In genomic region chr17:62085511-62086408, GRCh38 we compare ENCODE assay signal across 16 cellular contexts. TPM values are rescaled to one million over a fixed set of nuclear protein-coding genes. Genes with fewer than 3 reads are reported as not detected.
DNase-seq lines count a peak whose midpoint lies in the region; ATAC-seq and TF ChIP-seq lines count a peak whose summit lies in the region.
"Had no signal": no experiment of that assay in that cellular context is flagged by ENCODE, and none has a peak within 500 bp of the region (broad histone marks: within the 10 kb centered on the region; RNA-seq: fewer than 3 reads in every experiment).

No MANE protein-coding gene starts in this region.

- WGBS in mammary epithelial cell (ENCODE audit: low coverage, missing lambda C conversion rate): 68% methylated on average over 7 of the region's 7 CpGs

- intact Hi-C loops in mammary epithelial cell (cut with micrococcal nuclease): no loop called here

- CTCF ChIA-PET in mammary epithelial cell (lab: Charles Lee; ENCODE audit: low non-redundant PET): interaction anchor here (0.7 kb wide), 1 partner anchor 16 kb away, joined by 8 read pairs; no protein-coding TSS in a partner anchor

- H3K9ac ChIP-seq in mammary epithelial cell (ENCODE audit: insufficient read depth, low read length): no peak overlapping the region
- H3K9ac ChIP-seq: KMS-11 had no signal

- H2AFZ ChIP-seq in mammary epithelial cell (ENCODE audit: low read depth, low read length): no peak overlapping the region

- H3K36me3 ChIP-seq in mammary epithelial cell (ENCODE audit: insufficient read depth, low read length): no peaks in the 10 kb centered on the region

- no peaks in the 10 kb centered on the region for H3K79me2 ChIP-seq in mammary epithelial cell (ENCODE audit: insufficient read depth, low read length)

- no peaks in the 10 kb centered on the region for H3K9me3 ChIP-seq in mammary epithelial cell (replicated peaks; ENCODE audit: insufficient read depth, low read length)

- H3K36me3 Mint-ChIP-seq in activated naive CD8-positive, alpha-beta T cell treated with anti-CD3 and anti-CD28 coated beads, Interleukin-2, amount 50 U/mL, for 24 hours (ENCODE audit: low read depth): no peaks in the 10 kb centered on the region
- H3K36me3 Mint-ChIP-seq in progenitor cell of endocrine pancreas (ENCODE audit: insufficient read depth): no peaks in the 10 kb centered on the region

- H3K4me2 ChIP-seq in mammary epithelial cell (ENCODE audit: insufficient read depth, low read depth, low read length): no peak overlapping the region
- H3K4me2 ChIP-seq: KMS-11 had no signal

- H4K20me1 ChIP-seq in mammary epithelial cell (ENCODE audit: insufficient read depth, low read length): no peaks in the 10 kb centered on the region

- TF ChIP-seq CTCF in progenitor cell of endocrine pancreas (IDR thresholded peaks at IDR 0.05; ENCODE audit: unreplicated experiment): no peak
- no peak for TF ChIP-seq CTCF in mammary epithelial cell (conservative IDR thresholded peaks at IDR 0.05 in 1 of 2, IDR thresholded peaks at IDR 0.05 in 1 of 2; ENCODE audit: extremely low read depth in 1 of 2, insufficient read depth in 1 of 2, low read depth in 1 of 2, low read length in 2 of 2)

- in situ Hi-C loops in mammary epithelial cell (cut with MboI; ENCODE audit: low sequenced_read_pairs in 2 of 2): no loop called here

- BruUV-seq in mammary epithelial cell (replicated peaks; lab: Mats Ljungman, UMichigan): no TSS peak

- no peaks in the 10 kb centered on the region for H3K27me3 Mint-ChIP-seq in activated naive CD8-positive, alpha-beta T cell treated with anti-CD3 and anti-CD28 coated beads, Interleukin-2, amount 50 U/mL, for 24 hours
- no peaks in the 10 kb centered on the region for H3K27me3 Mint-ChIP-seq in progenitor cell of endocrine pancreas

- no peaks in the 10 kb centered on the region for H3K27me3 ChIP-seq in mammary epithelial cell (ENCODE audit: insufficient read depth, low read length)
- H3K27me3 ChIP-seq: foreskin keratinocyte had no signal

- peaks cover 11% of the 10 kb centered on the region for H3K4me1 Mint-ChIP-seq in activated naive CD8-positive, alpha-beta T cell treated with anti-CD3 and anti-CD28 coated beads, Interleukin-2, amount 50 U/mL, for 24 hours
- H3K4me1 Mint-ChIP-seq in progenitor cell of endocrine pancreas (ENCODE audit: low read depth): peaks cover 33% of the 10 kb centered on the region

- peak; percentile 49 for DNase-seq in NCI-H1436 (lab: John Stamatoyannopoulos, UW)
- no peak for DNase-seq in NCI-H1436 treated with DMSO at 0.1 percent for 48 hours (lab: John Stamatoyannopoulos, UW)
- no peak for DNase-seq in activated naive CD8-positive, alpha-beta T cell treated with anti-CD3 and anti-CD28 coated beads, Interleukin-2, amount 50 U/mL, for 24 hours
- DNase-seq in progenitor cell of endocrine pancreas (ENCODE audit: low spot score, unreplicated experiment): no peak
- no peak for DNase-seq in cerebellar cortex (ENCODE audit: low spot score)
- DNase-seq in mammary epithelial cell: no peak
- DNase-seq: 8988T; activated CD8-positive, alpha-beta memory T cell treated with anti-CD3 and anti-CD28 coated beads, Interleukin-2, amount 50 U/mL, for 48 hours; cerebellar nuclear complex; foreskin keratinocyte; GDM1; left ventricle myocardium superior; NCI-H82 had no signal

- H3K9me3 Mint-ChIP-seq in activated naive CD8-positive, alpha-beta T cell treated with anti-CD3 and anti-CD28 coated beads, Interleukin-2, amount 50 U/mL, for 24 hours: no peaks in the 10 kb centered on the region
- H3K9me3 Mint-ChIP-seq in progenitor cell of endocrine pancreas (ENCODE audit: low read depth): peaks cover 3% of the 10 kb centered on the region

- no peaks in the 10 kb centered on the region for H3K4me1 ChIP-seq in mammary epithelial cell (ENCODE audit: insufficient read depth, low read length)
- H3K4me1 ChIP-seq: foreskin keratinocyte had no signal

- H3K4me3 Mint-ChIP-seq in activated naive CD8-positive, alpha-beta T cell treated with anti-CD3 and anti-CD28 coated beads, Interleukin-2, amount 50 U/mL, for 24 hours: no peak overlapping the region
- peak overlapping the region; percentile 17 for H3K4me3 Mint-ChIP-seq in progenitor cell of endocrine pancreas (ENCODE audit: low read depth)

- no peak overlapping the region for H3K27ac ChIP-seq in mammary epithelial cell (ENCODE audit: insufficient read depth, low read depth, low read length)
- H3K27ac ChIP-seq: foreskin keratinocyte, KMS-11 had no signal

- H3K27ac Mint-ChIP-seq in activated naive CD8-positive, alpha-beta T cell treated with anti-CD3 and anti-CD28 coated beads, Interleukin-2, amount 50 U/mL, for 24 hours: no peak overlapping the region
- no peak overlapping the region for H3K27ac Mint-ChIP-seq in progenitor cell of endocrine pancreas

- dilution Hi-C loops in mammary epithelial cell (cut with HindIII; ENCODE audit: low sequenced_read_pairs): no loop called here

- ATAC-seq in HG03139 (IDR thresholded peaks at IDR 0.05; ENCODE audit: unreplicated experiment) (peak; percentile 67), HG02884 (IDR thresholded peaks at IDR 0.05; ENCODE audit: unreplicated experiment) (no peak)
- ATAC-seq in activated naive CD8-positive, alpha-beta T cell treated with anti-CD3 and anti-CD28 coated beads, Interleukin-2, amount 50 U/mL, for 24 hours: peak; percentile 57
- ATAC-seq: foreskin keratinocyte, left ventricle myocardium superior had no signal

- H3K4me3 ChIP-seq in mammary epithelial cell (replicated peaks in 1 of 3; ENCODE audit: insufficient read depth in 1 of 3, low read depth in 2 of 3, low read length in 3 of 3): no peak overlapping the region

RNA-seq across cellular contexts. Expression of gene MED13, which starts 20.7 kb away (rescaled TPM):
- 68.8 and 83.7 TPM in 2 replicates for total RNA-seq in progenitor cell of endocrine pancreas
- 10 to 100 TPM; 50.1 to 79.9 TPM for total RNA-seq in mammary epithelial cell
- 20.5 TPM for polyA plus RNA-seq in mammary epithelial cell
- polyA minus RNA-seq in mammary epithelial cell: 146 TPM
